In the genomic region with DNA sequence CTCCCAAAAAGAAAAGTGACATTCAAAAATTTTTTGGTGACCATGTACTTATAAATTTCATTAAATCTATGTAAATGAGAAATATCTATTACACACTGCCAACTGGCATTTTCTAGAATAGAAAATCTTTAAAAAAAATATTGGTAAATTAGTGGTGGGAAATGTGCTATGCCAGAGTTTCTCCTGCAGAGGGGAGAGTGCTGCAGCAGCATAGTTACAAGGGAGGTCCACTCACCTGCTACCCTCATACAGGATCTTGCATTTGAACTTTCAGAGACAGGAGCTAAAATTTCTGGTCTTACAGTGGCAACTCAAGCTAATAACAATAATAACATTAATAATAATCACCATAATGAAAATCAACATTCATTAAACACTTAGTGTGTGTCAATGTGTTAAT, we compare ENCODE assay signal across 14 cellular contexts.
A peak's percentile ranks its signal among the peaks of the same experiment; 100 is the strongest.
DNase-seq lines count a peak whose midpoint lies in the region; ATAC-seq and TF ChIP-seq lines count a peak whose summit lies in the region.
"Had no signal": no experiment of that assay in that cellular context is flagged by ENCODE, and none has a peak within 500 bp of the region (broad histone marks: within the 10 kb centered on the region; RNA-seq: fewer than 3 reads in every experiment).

No MANE protein-coding gene starts in this region.

- H3K36me3 Mint-ChIP-seq in osteocyte (ENCODE audit: unreplicated experiment): no peaks in the 10 kb centered on the region
- no peaks in the 10 kb centered on the region for H3K36me3 Mint-ChIP-seq in stimulated activated effector memory CD8-positive, alpha-beta T cell treated with anti-CD3 and anti-CD28 coated beads, Interleukin-12 subunit alpha, Interleukin-12 subunit beta, amount 100 ng/mL, for 72 hours
- H3K36me3 Mint-ChIP-seq: mesothelial cell of epicardium had no signal

- TF ChIP-seq CTCF in fibroblast of pulmonary artery (IDR thresholded peaks at IDR 0.05; ENCODE audit: low read length, missing control alignments): peak; percentile 7
- peak; percentile 39 for TF ChIP-seq CTCF in osteocyte (IDR thresholded peaks at IDR 0.05)

- peaks cover 15% of the 10 kb centered on the region for H3K27me3 Mint-ChIP-seq in osteocyte (ENCODE audit: unreplicated experiment)

- H3K4me3 Mint-ChIP-seq in osteocyte (ENCODE audit: unreplicated experiment): no peak overlapping the region
- no peak overlapping the region for H3K4me3 Mint-ChIP-seq in stimulated activated effector memory CD8-positive, alpha-beta T cell treated with anti-CD3 and anti-CD28 coated beads, Interleukin-12 subunit alpha, Interleukin-12 subunit beta, amount 100 ng/mL, for 72 hours
- H3K4me3 Mint-ChIP-seq: mesothelial cell of epicardium had no signal

- DNase-seq in DMS 273 (lab: John Stamatoyannopoulos, UW; ENCODE audit: unreplicated experiment) (peak; percentile 12), DMS 273 treated with DMSO at 0.1 percent for 48 hours (lab: John Stamatoyannopoulos, UW) (no peak), RKO (ENCODE audit: low spot score) (peak; percentile 16), fibroblast of pulmonary artery (ENCODE audit: low read depth) (no peak), osteocyte (ENCODE audit: extremely low spot score, unreplicated experiment) (no peak), H4 (ENCODE audit: low spot score) (no peak)
- no peak for DNase-seq in stimulated activated effector memory CD8-positive, alpha-beta T cell treated with anti-CD3 and anti-CD28 coated beads, Interleukin-12 subunit alpha, Interleukin-12 subunit beta, amount 100 ng/mL, for 72 hours (ENCODE audit: low spot score in 2 of 2)
- DNase-seq in activated naive CD4-positive, alpha-beta T cell treated with Interleukin-2 at 50 U/mL for 16 hours: no peak
- DNase-seq: 8988T; activated T-cell treated with anti-CD3 and anti-CD28 coated beads, Interleukin-2, amount 50 U/mL, for 1 hour; adrenal gland; NCI-H1930 had no signal

- no peak overlapping the region for H3K4me3 ChIP-seq in fibroblast of pulmonary artery (replicated peaks; ENCODE audit: low read depth, low read length)
- H3K4me3 ChIP-seq: adrenal gland had no signal

- peaks cover 13% of the 10 kb centered on the region for H3K4me1 Mint-ChIP-seq in osteocyte (ENCODE audit: unreplicated experiment)
- no peaks in the 10 kb centered on the region for H3K4me1 Mint-ChIP-seq in stimulated activated effector memory CD8-positive, alpha-beta T cell treated with anti-CD3 and anti-CD28 coated beads, Interleukin-12 subunit alpha, Interleukin-12 subunit beta, amount 100 ng/mL, for 72 hours

- no peak overlapping the region for H3K27ac Mint-ChIP-seq in osteocyte (ENCODE audit: unreplicated experiment)
- H3K27ac Mint-ChIP-seq in stimulated activated effector memory CD8-positive, alpha-beta T cell treated with anti-CD3 and anti-CD28 coated beads, Interleukin-12 subunit alpha, Interleukin-12 subunit beta, amount 100 ng/mL, for 72 hours: no peak overlapping the region
- H3K27ac Mint-ChIP-seq: mesothelial cell of epicardium had no signal

- ATAC-seq in stimulated activated effector memory CD8-positive, alpha-beta T cell treated with anti-CD3 and anti-CD28 coated beads, Interleukin-12 subunit alpha, Interleukin-12 subunit beta, amount 100 ng/mL, for 72 hours: no peak
- ATAC-seq: activated CD4-positive, CD25-positive, alpha-beta regulatory T cell treated with anti-CD3 and anti-CD28 coated beads, Interleukin-2, amount 50 U/mL, for 24 hours had no signal

- no peaks in the 10 kb centered on the region for H3K9me3 Mint-ChIP-seq in osteocyte (ENCODE audit: unreplicated experiment)
- peaks cover 14% of the 10 kb centered on the region for H3K9me3 Mint-ChIP-seq in stimulated activated effector memory CD8-positive, alpha-beta T cell treated with anti-CD3 and anti-CD28 coated beads, Interleukin-12 subunit alpha, Interleukin-12 subunit beta, amount 100 ng/mL, for 72 hours
- H3K9me3 Mint-ChIP-seq: mesothelial cell of epicardium had no signal

Comparison
In these comparisons a context has a peak if more than half of its experiments do, and no peak if none do; other contexts are left out.
1. DNase-seq: peak in DMS 273 (single experiment) and RKO (single experiment); none in DMS 273 treated with DMSO at 0.1 percent for 48 hours (single experiment), fibroblast of pulmonary artery (single experiment), osteocyte (single experiment), stimulated activated effector memory CD8-positive, alpha-beta T cell treated with anti-CD3 and anti-CD28 coated beads, Interleukin-12 subunit alpha, Interleukin-12 subunit beta, amount 100 ng/mL, for 72 hours (0 of 2), activated naive CD4-positive, alpha-beta T cell treated with Interleukin-2 at 50 U/mL for 16 hours (single experiment) and H4 (single experiment).